ENCODE assay signal across 14 cellular contexts in the genomic region with DNA sequence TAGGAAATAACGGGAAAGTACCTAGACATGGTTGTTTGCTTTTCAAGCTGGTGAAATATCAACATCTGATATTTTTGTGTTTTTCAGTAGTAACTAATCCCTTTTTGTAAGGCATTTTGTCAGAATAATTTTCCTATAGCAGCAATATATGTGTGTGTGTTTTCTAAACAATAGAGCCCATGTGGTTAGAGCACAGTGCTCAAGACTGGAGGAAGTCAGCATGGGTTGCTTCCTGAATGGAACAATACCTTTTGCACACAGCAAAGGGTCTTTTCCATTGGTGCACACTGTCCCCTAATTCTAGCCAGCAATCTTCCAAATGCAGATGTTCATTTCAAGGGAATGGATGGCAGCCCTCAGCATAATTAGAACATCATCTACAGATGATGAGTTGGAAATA.
DNase-seq lines count a peak whose midpoint lies in the region; ATAC-seq, FAIRE-seq and TF ChIP-seq lines count a peak whose summit lies in the region.
"Had no signal": no experiment of that assay in that cellular context is flagged by ENCODE, and none has a peak within 500 bp of the region (broad histone marks: within the 10 kb centered on the region; RNA-seq: fewer than 3 reads in every experiment).

No MANE protein-coding gene starts in this region.

- H3K27me3 ChIP-seq in astrocyte (ENCODE audit: insufficient read depth, low read length) (no peaks in the 10 kb centered on the region), left ventricle myocardium inferior (ENCODE audit: low read depth) (no peaks in the 10 kb centered on the region), transverse colon (no peaks in the 10 kb centered on the region), H7 (ENCODE audit: control insufficient read depth, insufficient read depth, low read length) (no peaks in the 10 kb centered on the region)
- H3K27me3 ChIP-seq: Peyer's patch had no signal

- no peak for TF ChIP-seq POLR2A in transverse colon (IDR thresholded peaks at IDR 0.05)

- H2AFZ ChIP-seq in astrocyte (ENCODE audit: low read depth, low read length): no peak overlapping the region

- H3K4me1 Mint-ChIP-seq in astrocyte (ENCODE audit: low read depth, unreplicated experiment): peaks cover 22% of the 10 kb centered on the region
- H3K4me1 Mint-ChIP-seq in osteocyte (ENCODE audit: unreplicated experiment): peaks cover 33% of the 10 kb centered on the region

- H4K20me1 ChIP-seq in astrocyte (ENCODE audit: insufficient read depth, low read length): no peaks in the 10 kb centered on the region
- H4K20me1 ChIP-seq: BLaER1 treated with 17β-estradiol and CSF1 and Interleukin-3, amounts not matched to agents 10 nM and 100 nM had no signal

- H3K9me3 Mint-ChIP-seq in astrocyte (ENCODE audit: unreplicated experiment): no peaks in the 10 kb centered on the region
- H3K9me3 Mint-ChIP-seq in osteocyte (ENCODE audit: unreplicated experiment): no peaks in the 10 kb centered on the region
- H3K9me3 Mint-ChIP-seq: activated T-cell treated with anti-CD3 and anti-CD28 coated beads, Interleukin-2, amount 50 U/mL, for 72 hours had no signal

- no peaks in the 10 kb centered on the region for H3K79me2 ChIP-seq in astrocyte (ENCODE audit: insufficient read depth, low read length)

- no peak overlapping the region for H3K4me3 Mint-ChIP-seq in astrocyte (ENCODE audit: unreplicated experiment)
- no peak overlapping the region for H3K4me3 Mint-ChIP-seq in osteocyte (ENCODE audit: unreplicated experiment)
- H3K4me3 Mint-ChIP-seq: activated T-cell treated with anti-CD3 and anti-CD28 coated beads, Interleukin-2, amount 50 U/mL, for 72 hours had no signal

- H3K4me3 ChIP-seq in astrocyte (ENCODE audit: insufficient read depth, low read depth, low read length) (no peak overlapping the region), left ventricle myocardium inferior (no peak overlapping the region), transverse colon (no peak overlapping the region), H7 (ENCODE audit: insufficient read depth, low read depth, low read length) (no peak overlapping the region)
- H3K4me3 ChIP-seq: BLaER1 treated with 17β-estradiol and CSF1 and Interleukin-3, amounts not matched to agents 10 nM and 100 nM; Peyer's patch had no signal

- no peak for ATAC-seq in GM21423 (IDR thresholded peaks at IDR 0.05; ENCODE audit: unreplicated experiment)
- ATAC-seq: activated T-cell treated with anti-CD3 and anti-CD28 coated beads, Interleukin-2, amount 50 U/mL, for 72 hours had no signal

- DNase-seq in astrocyte (ENCODE audit: low read depth): no peak
- no peak for DNase-seq in left ventricle myocardium inferior
- no peak for DNase-seq in osteocyte (ENCODE audit: extremely low spot score, unreplicated experiment)
- DNase-seq in transverse colon: no peak
- DNase-seq in H7: no peak
- DNase-seq in NCI-H2196 treated with DMSO at 0.1 percent for 48 hours (lab: John Stamatoyannopoulos, UW; ENCODE audit: unreplicated experiment): no peak
- DNase-seq: activated CD4-positive, alpha-beta T cell treated with anti-CD3 and anti-CD28 coated beads for 4 hours; activated T-cell treated with anti-CD3 and anti-CD28 coated beads, Interleukin-2, amount 50 U/mL, for 72 hours; effector CD8-positive, alpha-beta T cell; foreskin melanocyte; NCI-H510A; Peyer's patch had no signal

- no peak for TF ChIP-seq EP300 in transverse colon (IDR thresholded peaks at IDR 0.05; ENCODE audit: low read depth)

- H3K9me3 ChIP-seq in astrocyte (ENCODE audit: insufficient read depth, low read depth, low read length): no peaks in the 10 kb centered on the region
- H3K9me3 ChIP-seq in left ventricle myocardium inferior (replicated peaks): no peaks in the 10 kb centered on the region
- no peaks in the 10 kb centered on the region for H3K9me3 ChIP-seq in transverse colon
- H3K9me3 ChIP-seq: BLaER1 treated with 17β-estradiol and CSF1 and Interleukin-3, amounts not matched to agents 10 nM and 100 nM; Peyer's patch had no signal

- in situ Hi-C loops in transverse colon (cut with MboI; ENCODE audit: low pct_ligation_motif_present in 1 of 4, low pct_unique_long_range_greater_than_20kb in 1 of 4, low sequenced_read_pairs in 3 of 4): no loop called here

- peak overlapping the region; percentile 96 for H3K27ac Mint-ChIP-seq in astrocyte (ENCODE audit: unreplicated experiment)
- peak overlapping the region; percentile 90 for H3K27ac Mint-ChIP-seq in osteocyte (ENCODE audit: unreplicated experiment)
- H3K27ac Mint-ChIP-seq: activated T-cell treated with anti-CD3 and anti-CD28 coated beads, Interleukin-2, amount 50 U/mL, for 72 hours had no signal

- peak overlapping the region; percentile 55 for H3K4me2 ChIP-seq in astrocyte (ENCODE audit: low read length)
- H3K4me2 ChIP-seq: BLaER1 treated with 17β-estradiol and CSF1 and Interleukin-3, amounts not matched to agents 10 nM and 100 nM had no signal

- H3K36me3 ChIP-seq in astrocyte (ENCODE audit: insufficient read depth, low read length) (no peaks in the 10 kb centered on the region), left ventricle myocardium inferior (no peaks in the 10 kb centered on the region), transverse colon (no peaks in the 10 kb centered on the region), H7 (replicated peaks; ENCODE audit: control insufficient read depth, insufficient read depth, low read length) (no peaks in the 10 kb centered on the region)
- H3K36me3 ChIP-seq: Peyer's patch had no signal

- TF ChIP-seq CTCF in astrocyte (IDR thresholded peaks at IDR 0.05; ENCODE audit: insufficient read depth, low read depth, low read length) (no peak), left ventricle myocardium inferior (IDR thresholded peaks at IDR 0.05; ENCODE audit: borderline replicate concordance) (no peak), osteocyte (IDR thresholded peaks at IDR 0.05) (no peak), transverse colon (IDR thresholded peaks at IDR 0.05) (no peak)

- H3K4me1 ChIP-seq in astrocyte (ENCODE audit: insufficient read depth, low read length) (peaks cover 23% of the 10 kb centered on the region), left ventricle myocardium inferior (peaks cover 51% of the 10 kb centered on the region), transverse colon (peaks cover 0 to 24% (median 3%) of the 10 kb centered on the region in 4 donors)
- H3K4me1 ChIP-seq: Peyer's patch had no signal

- peak overlapping the region; percentile 39 for H3K9ac ChIP-seq in astrocyte (ENCODE audit: low read length)
- H3K9ac ChIP-seq: BLaER1 treated with 17β-estradiol and CSF1 and Interleukin-3, amounts not matched to agents 10 nM and 100 nM had no signal

- H3K36me3 Mint-ChIP-seq in astrocyte (ENCODE audit: low read depth, unreplicated experiment) (peaks cover 5% of the 10 kb centered on the region), osteocyte (ENCODE audit: unreplicated experiment) (peaks cover 8% of the 10 kb centered on the region)

- FAIRE-seq in astrocyte (lab: Jason Lieb, UNC): no peak

- H3K27ac ChIP-seq in astrocyte (ENCODE audit: low read depth, low read length) (peak overlapping the region; percentile 64), left ventricle myocardium inferior (replicated peaks) (peak overlapping the region; percentile 84), transverse colon (peak overlapping the region; percentile 43 to 97 (median 68))
- H3K27ac ChIP-seq: BLaER1 treated with 17β-estradiol and CSF1 and Interleukin-3, amounts not matched to agents 10 nM and 100 nM had no signal

- no peaks in the 10 kb centered on the region for H3K27me3 Mint-ChIP-seq in astrocyte (ENCODE audit: low read depth, unreplicated experiment)
- H3K27me3 Mint-ChIP-seq in osteocyte (ENCODE audit: unreplicated experiment): no peaks in the 10 kb centered on the region

- 60 to 79% methylated on average over 1 of the region's 1 CpG for WGBS in transverse colon (ENCODE audit: low coverage in 1 of 2), 2 donors

- intact Hi-C loops in left ventricle myocardium inferior (cut with micrococcal nuclease): no loop called here
- intact Hi-C loops in transverse colon (cut with DNase I; ENCODE audit: low total_unique reads): no loop called here
